Comparison of ENCODE assay signal across 8 cellular contexts in genomic region chr4:88054909-88055308, GRCh38. TPM values are rescaled to one million over a fixed set of nuclear protein-coding genes. Genes with fewer than 3 reads are reported as not detected.
DNase-seq lines count a peak whose midpoint lies in the region; ATAC-seq, FAIRE-seq and TF ChIP-seq lines count a peak whose summit lies in the region.

No MANE protein-coding gene starts in this region.

- POLR2A ChIA-PET in endothelial cell of umbilical vein (lab: Charles Lee), result no interaction called here

- TF ChIP-seq POLR2A in endothelial cell of umbilical vein (IDR thresholded peaks at IDR 0.05; ENCODE audit: low read depth, low read length), result no peak
- TF ChIP-seq POLR2A in GM12892 (IDR thresholded peaks at IDR 0.05; ENCODE audit: low read depth, low read length), result no peak

- peak; percentile 60 for FAIRE-seq in endothelial cell of umbilical vein (lab: Jason Lieb, UNC)
- FAIRE-seq in GM12892 (lab: Jason Lieb, UNC), result no peak

- H3K27me3 ChIP-seq in NT2/D1 (ENCODE audit: insufficient read depth, insufficient read length) (no peaks in the 10 kb centered on the region), endothelial cell of umbilical vein (ENCODE audit: control insufficient read depth in 2 of 2, insufficient read depth in 2 of 2, low read length in 2 of 2) (no peaks in the 10 kb centered on the region), osteoblast (ENCODE audit: insufficient read depth, low read length) (no peaks in the 10 kb centered on the region)

- peak; percentile 58 for ATAC-seq in GM21367 (IDR thresholded peaks at IDR 0.05; ENCODE audit: unreplicated experiment)

- no peak overlapping the region for H3K9ac ChIP-seq in NT2/D1 (ENCODE audit: insufficient read length, low read depth)
- no peak overlapping the region for H3K9ac ChIP-seq in endothelial cell of umbilical vein (replicated peaks; ENCODE audit: extremely low read depth, insufficient read depth, low read length)

- no TSS peak for BruUV-seq in endothelial cell of umbilical vein (replicated peaks; lab: Mats Ljungman, UMichigan)

- H3K4me3 ChIP-seq in NT2/D1 (ENCODE audit: insufficient read length, low read depth), result no peak overlapping the region
- H3K4me3 ChIP-seq in endothelial cell of umbilical vein (replicated peaks in 1 of 3; ENCODE audit: insufficient read depth in 1 of 3, low read depth in 1 of 3, low read length in 3 of 3), result no peak overlapping the region
- no peak overlapping the region for H3K4me3 ChIP-seq in osteoblast (ENCODE audit: insufficient read depth, low read length)

- CTCF ChIA-PET in endothelial cell of umbilical vein (lab: Charles Lee), result interaction anchor here (0.7 to 8.5 kb wide), 25 partner anchors 8 to 462 kb away, joined by 3 to 204 read pairs (median 5); partner anchors contain the start of gene HERC6

- DNase-seq in NT2/D1 (ENCODE audit: low read depth, low spot score) (peak; percentile 13), endothelial cell of umbilical vein (ENCODE audit: low read depth, low spot score) (peak; percentile 77), osteoblast (ENCODE audit: insufficient read length, low spot score, missing footprints) (peak; percentile 38), GM12892 (ENCODE audit: insufficient read length) (no peak), NCI-H2029 treated with DMSO at 0.1 percent for 48 hours (lab: John Stamatoyannopoulos, UW) (no peak)
- no peak for DNase-seq in stimulated activated CD4-positive, alpha-beta T cell treated with anti-CD3 and anti-CD28 coated beads, Interleukin-4, amount 100 ng/mL, for 4 hours

- no peak overlapping the region for H3K4me2 ChIP-seq in endothelial cell of umbilical vein (ENCODE audit: insufficient read depth, low read length)
- H3K4me2 ChIP-seq in osteoblast (ENCODE audit: insufficient read depth, low read length), result no peak overlapping the region

- H3K79me2 ChIP-seq in endothelial cell of umbilical vein (ENCODE audit: control insufficient read depth, insufficient read depth, low read length), result no peaks in the 10 kb centered on the region
- no peaks in the 10 kb centered on the region for H3K79me2 ChIP-seq in osteoblast (ENCODE audit: insufficient read depth, low read length)

- no peak overlapping the region for H3K27ac ChIP-seq in C4-2B
- no peak overlapping the region for H3K27ac ChIP-seq in endothelial cell of umbilical vein (ENCODE audit: insufficient read depth, low read depth, low read length)
- no peak overlapping the region for H3K27ac ChIP-seq in osteoblast (ENCODE audit: low read depth, low read length)

- dilution Hi-C loops in endothelial cell of umbilical vein (cut with MboI; ENCODE audit: extremely low pct_ligation_motif_present, low sequenced_read_pairs), result no loop called here

- TF ChIP-seq CTCF in C4-2B (conservative IDR thresholded peaks at IDR 0.05), result peak; percentile 84
- peak; percentile 46 to 72 for TF ChIP-seq CTCF in endothelial cell of umbilical vein (IDR thresholded peaks at IDR 0.05; ENCODE audit: extremely low read depth in 1 of 2, insufficient read depth in 1 of 2, low read depth in 1 of 2, low read length in 2 of 2)
- peak; percentile 54 for TF ChIP-seq CTCF in osteoblast (IDR thresholded peaks at IDR 0.05; ENCODE audit: extremely low read depth, low read depth, low read length)

- H3K9me1 ChIP-seq in endothelial cell of umbilical vein (replicated peaks; ENCODE audit: control insufficient read depth, extremely low read depth, insufficient read depth, low read length), result no peaks in the 10 kb centered on the region

- H3K4me1 ChIP-seq in NT2/D1 (ENCODE audit: insufficient read depth, insufficient read length) (no peaks in the 10 kb centered on the region), endothelial cell of umbilical vein (ENCODE audit: control insufficient read depth, extremely low read depth, insufficient read depth, low read length) (peaks cover 4% of the 10 kb centered on the region), osteoblast (ENCODE audit: insufficient read depth, low read length) (no peaks in the 10 kb centered on the region)

- intact Hi-C loops in endothelial cell of umbilical vein (cut with micrococcal nuclease), result loop anchor here (1.0 to 2.0 kb wide), 2 partner anchors 150 to 157 kb away; no protein-coding TSS in a partner anchor

- H4K20me1 ChIP-seq in endothelial cell of umbilical vein (replicated peaks; ENCODE audit: control insufficient read depth, extremely low read depth, insufficient read depth, low read length) (no peaks in the 10 kb centered on the region), osteoblast (ENCODE audit: insufficient read depth, low read length) (no peaks in the 10 kb centered on the region)

- H3K36me3 ChIP-seq in NT2/D1 (ENCODE audit: insufficient read depth, insufficient read length, low read length) (peaks cover 49% of the 10 kb centered on the region), endothelial cell of umbilical vein (ENCODE audit: control insufficient read depth in 2 of 2, extremely low read depth in 1 of 2, insufficient read depth in 2 of 2, low read length in 2 of 2) (peaks cover 13% of the 10 kb centered on the region in 2 experiments), osteoblast (ENCODE audit: insufficient read depth, low read length) (peaks cover 75% of the 10 kb centered on the region)

- H2AFZ ChIP-seq in endothelial cell of umbilical vein (ENCODE audit: low read depth, low read length) (no peak overlapping the region), osteoblast (ENCODE audit: low read length) (no peak overlapping the region)

- H3K9me3 ChIP-seq in NT2/D1 (ENCODE audit: insufficient read depth, low read length) (no peaks in the 10 kb centered on the region), endothelial cell of umbilical vein (replicated peaks; ENCODE audit: control insufficient read depth, insufficient read depth, low read length) (no peaks in the 10 kb centered on the region), osteoblast (ENCODE audit: low read depth, low read length) (no peaks in the 10 kb centered on the region)

TF ChIP-seq in endothelial cell of umbilical vein, 7 proteins besides CTCF, POLR2A, EP300 and RAD21:
- TF ChIP-seq EZH2 (IDR thresholded peaks at IDR 0.05; ENCODE audit: borderline replicate concordance, low read depth, low read length, severe bottlenecking) (no peak), FOS (IDR thresholded peaks at IDR 0.05; ENCODE audit: borderline replicate concordance, insufficient read depth, low read length) (no peak), JUN (IDR thresholded peaks at IDR 0.05; ENCODE audit: borderline replicate concordance, insufficient read depth, insufficient read length, low read depth) (no peak), GATA2 (IDR thresholded peaks at IDR 0.05; ENCODE audit: insufficient read depth, insufficient read length, low read depth, low read length) (no peak), POLR2AphosphoS5 (IDR thresholded peaks at IDR 0.05; ENCODE audit: insufficient read depth, low read depth, low read length) (no peak), MAX (IDR thresholded peaks at IDR 0.05; ENCODE audit: insufficient read depth, insufficient read length) (no peak), MYC (IDR thresholded peaks at IDR 0.05; ENCODE audit: low read depth, low read length) (no peak)
TF ChIP-seq in endothelial cell of umbilical vein: peak in this region for 0.

RNA-seq across cellular contexts. Expression of gene PKD2, which starts 47.5 kb away (rescaled TPM):
- total RNA-seq in endothelial cell of umbilical vein (27.0 and 33.5 TPM in 2 replicates), osteoblast (106 and 111 TPM in 2 replicates)
- polyA plus RNA-seq in endothelial cell of umbilical vein, result 15.2 and 23.1 TPM in 2 replicates
- polyA plus RNA-seq in endothelial cell of umbilical vein (2011; cell fraction: cytosol; rRNA removed), result 17.7 and 18.4 TPM in 2 replicates
- 114 and 154 TPM in 2 replicates for polyA plus RNA-seq in endothelial cell of umbilical vein (2011; cell fraction: nucleus; rRNA removed)
- 19.0 and 19.3 TPM in 2 replicates for polyA plus RNA-seq in endothelial cell of umbilical vein (2012)
- polyA minus RNA-seq in endothelial cell of umbilical vein, result 69.5 and 73.2 TPM in 2 replicates
- 4.4 TPM for polyA minus RNA-seq in endothelial cell of umbilical vein (2011; cell fraction: cytosol; rRNA and poly(A)+ RNA removed)
- polyA minus RNA-seq in endothelial cell of umbilical vein (2011; cell fraction: nucleus; rRNA and poly(A)+ RNA removed), result 71.2 and 90.9 TPM in 2 replicates
- polyA plus RNA-seq in GM12892 (2012; ENCODE audit: missing spikeins), result 6.4 TPM

Comparison
In these comparisons a context has a peak if more than half of its experiments do, and no peak if none do; other contexts are left out.
1. DNase-seq: peak in NT2/D1 (single experiment), endothelial cell of umbilical vein (single experiment) and osteoblast (single experiment); none in GM12892 (single experiment), stimulated activated CD4-positive, alpha-beta T cell treated with anti-CD3 and anti-CD28 coated beads, Interleukin-4, amount 100 ng/mL, for 4 hours (0 of 2) and NCI-H2029 treated with DMSO at 0.1 percent for 48 hours (single experiment).
2. Peak in every context shown above with its lines, with median percentiles within 50 percentile points of each other: CTCF ChIP-seq.